ENCODE assay signal across 18 cellular contexts in the genomic region with DNA sequence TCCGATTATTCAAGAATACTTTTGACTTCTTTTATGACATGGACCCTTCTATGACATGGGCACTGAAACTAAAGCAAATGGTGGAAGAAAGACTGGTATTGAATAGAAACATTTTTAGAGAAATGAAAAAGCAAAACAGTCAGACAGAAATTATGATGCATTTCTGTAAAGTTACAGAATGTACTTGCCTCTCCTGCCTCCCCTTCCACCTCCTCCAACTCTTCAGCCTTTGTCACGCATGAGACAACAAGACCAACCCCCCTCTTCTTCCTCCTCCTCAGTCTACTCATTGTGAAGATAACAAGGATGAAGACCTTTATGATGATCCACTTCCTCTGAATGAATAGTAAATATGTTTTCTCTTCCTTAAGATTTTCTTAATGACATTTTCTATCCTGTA. TPM values are rescaled to one million over a fixed set of nuclear protein-coding genes. Genes with fewer than 3 reads are reported as not detected.
DNase-seq lines count a peak whose midpoint lies in the region; FAIRE-seq and TF ChIP-seq lines count a peak whose summit lies in the region.
"Had no signal": no experiment of that assay in that cellular context is flagged by ENCODE, and none has a peak within 500 bp of the region (broad histone marks: within the 10 kb centered on the region; RNA-seq: fewer than 3 reads in every experiment).

No MANE protein-coding gene starts in this region.

- H3K79me2 ChIP-seq in astrocyte (ENCODE audit: insufficient read depth, low read length) = no peaks in the 10 kb centered on the region

- H3K27me3 ChIP-seq in astrocyte (ENCODE audit: insufficient read depth, low read length) (no peaks in the 10 kb centered on the region), small intestine (ENCODE audit: control insufficient read depth in 2 of 2, insufficient read depth in 2 of 2, low read length in 2 of 2) (no peaks in the 10 kb centered on the region), left ventricle myocardium inferior (ENCODE audit: low read depth) (no peaks in the 10 kb centered on the region)

- no peaks in the 10 kb centered on the region for H4K20me1 ChIP-seq in astrocyte (ENCODE audit: insufficient read depth, low read length)

- H3K27me3 Mint-ChIP-seq in activated T-cell treated with anti-CD3 and anti-CD28 coated beads, Interleukin-2, amount 50 U/mL, for 24 hours = peaks cover 29% of the 10 kb centered on the region
- H3K27me3 Mint-ChIP-seq in T-helper 2 cell treated with Interferon-gamma antibody and Interleukin-4, amounts not matched to agents 5 μg/mL and 100 μg/mL, for 36 hours (ENCODE audit: low read depth) = no peaks in the 10 kb centered on the region
- H3K27me3 Mint-ChIP-seq in astrocyte (ENCODE audit: low read depth, unreplicated experiment) = no peaks in the 10 kb centered on the region
- H3K27me3 Mint-ChIP-seq in mesothelial cell of epicardium (ENCODE audit: low read depth) = peaks cover 3% of the 10 kb centered on the region
- H3K27me3 Mint-ChIP-seq: CD4-positive, alpha-beta T cell; naive thymus-derived CD4-positive, alpha-beta T cell had no signal

- H3K36me3 Mint-ChIP-seq in activated T-cell treated with anti-CD3 and anti-CD28 coated beads, Interleukin-2, amount 50 U/mL, for 24 hours (ENCODE audit: low read depth) = peaks cover 18% of the 10 kb centered on the region
- H3K36me3 Mint-ChIP-seq in T-helper 2 cell treated with Interferon-gamma antibody and Interleukin-4, amounts not matched to agents 5 μg/mL and 100 μg/mL, for 36 hours (ENCODE audit: low read depth) = peaks cover 18% of the 10 kb centered on the region
- no peaks in the 10 kb centered on the region for H3K36me3 Mint-ChIP-seq in astrocyte (ENCODE audit: low read depth, unreplicated experiment)
- H3K36me3 Mint-ChIP-seq in mesothelial cell of epicardium = no peaks in the 10 kb centered on the region

- peak overlapping the region; percentile 92 for H3K27ac Mint-ChIP-seq in activated T-cell treated with anti-CD3 and anti-CD28 coated beads, Interleukin-2, amount 50 U/mL, for 24 hours
- peak overlapping the region; percentile 93 for H3K27ac Mint-ChIP-seq in T-helper 2 cell treated with Interferon-gamma antibody and Interleukin-4, amounts not matched to agents 5 μg/mL and 100 μg/mL, for 36 hours
- H3K27ac Mint-ChIP-seq in astrocyte (ENCODE audit: unreplicated experiment) = no peak overlapping the region
- no peak overlapping the region for H3K27ac Mint-ChIP-seq in mesothelial cell of epicardium
- H3K27ac Mint-ChIP-seq: CD4-positive, alpha-beta T cell had no signal

- peak overlapping the region; percentile 65 for H3K4me3 Mint-ChIP-seq in activated T-cell treated with anti-CD3 and anti-CD28 coated beads, Interleukin-2, amount 50 U/mL, for 24 hours
- H3K4me3 Mint-ChIP-seq in T-helper 2 cell treated with Interferon-gamma antibody and Interleukin-4, amounts not matched to agents 5 μg/mL and 100 μg/mL, for 36 hours = peak overlapping the region; percentile 79
- no peak overlapping the region for H3K4me3 Mint-ChIP-seq in astrocyte (ENCODE audit: unreplicated experiment)
- H3K4me3 Mint-ChIP-seq in mesothelial cell of epicardium = no peak overlapping the region

- H3K27ac ChIP-seq in astrocyte (ENCODE audit: low read depth, low read length) (no peak overlapping the region), small intestine (ENCODE audit: low read depth in 1 of 2, low read length in 1 of 2) (no peak overlapping the region), left ventricle myocardium inferior (replicated peaks) (no peak overlapping the region)
- H3K27ac ChIP-seq: dorsolateral prefrontal cortex had no signal

- no peak overlapping the region for H2AFZ ChIP-seq in astrocyte (ENCODE audit: low read depth, low read length)

- peaks cover 2% of the 10 kb centered on the region for H3K9me3 Mint-ChIP-seq in activated T-cell treated with anti-CD3 and anti-CD28 coated beads, Interleukin-2, amount 50 U/mL, for 24 hours
- peaks cover 4% of the 10 kb centered on the region for H3K9me3 Mint-ChIP-seq in T-helper 2 cell treated with Interferon-gamma antibody and Interleukin-4, amounts not matched to agents 5 μg/mL and 100 μg/mL, for 36 hours
- H3K9me3 Mint-ChIP-seq in astrocyte (ENCODE audit: unreplicated experiment) (no peaks in the 10 kb centered on the region), mesothelial cell of epicardium (peaks cover 31% of the 10 kb centered on the region)
- H3K9me3 Mint-ChIP-seq: CD4-positive, alpha-beta T cell had no signal

- 58 to 78% (median 68%) methylated on average over 2 of the region's 2 CpGs for WGBS in small intestine, 3 donors

- H3K36me3 ChIP-seq in astrocyte (ENCODE audit: insufficient read depth, low read length) = no peaks in the 10 kb centered on the region
- H3K36me3 ChIP-seq in small intestine (ENCODE audit: control insufficient read depth in 2 of 2, insufficient read depth in 2 of 2, low read length in 2 of 2) = no peaks in the 10 kb centered on the region
- H3K36me3 ChIP-seq in left ventricle myocardium inferior = no peaks in the 10 kb centered on the region

- FAIRE-seq in GM19239 (lab: Jason Lieb, UNC) (peak; percentile 93), astrocyte (lab: Jason Lieb, UNC) (peak; percentile 63), small intestine (lab: Jason Lieb, UNC) (no peak)
- FAIRE-seq: bronchial epithelial cell, H1 had no signal

- H3K9me3 ChIP-seq in astrocyte (ENCODE audit: insufficient read depth, low read depth, low read length) (no peaks in the 10 kb centered on the region), small intestine (ENCODE audit: control insufficient read depth, low read depth) (no peaks in the 10 kb centered on the region), left ventricle myocardium inferior (replicated peaks) (no peaks in the 10 kb centered on the region)

- no peak for TF ChIP-seq CTCF in astrocyte (IDR thresholded peaks at IDR 0.05; ENCODE audit: insufficient read depth, low read depth, low read length)
- TF ChIP-seq CTCF in mesothelial cell of epicardium (IDR thresholded peaks at IDR 0.05; ENCODE audit: unreplicated experiment) = no peak
- TF ChIP-seq CTCF in left ventricle myocardium inferior (IDR thresholded peaks at IDR 0.05; ENCODE audit: borderline replicate concordance) = no peak

- no peaks in the 10 kb centered on the region for H3K4me1 ChIP-seq in astrocyte (ENCODE audit: insufficient read depth, low read length)
- no peaks in the 10 kb centered on the region for H3K4me1 ChIP-seq in small intestine (ENCODE audit: control insufficient read depth in 2 of 2, insufficient read depth in 1 of 2, low read depth in 1 of 2, low read length in 1 of 2)
- no peaks in the 10 kb centered on the region for H3K4me1 ChIP-seq in left ventricle myocardium inferior

- H3K4me2 ChIP-seq in astrocyte (ENCODE audit: low read length) = no peak overlapping the region

- H3K4me1 Mint-ChIP-seq in activated T-cell treated with anti-CD3 and anti-CD28 coated beads, Interleukin-2, amount 50 U/mL, for 24 hours (ENCODE audit: low read depth) = peaks cover 61% of the 10 kb centered on the region
- peaks cover 43% of the 10 kb centered on the region for H3K4me1 Mint-ChIP-seq in T-helper 2 cell treated with Interferon-gamma antibody and Interleukin-4, amounts not matched to agents 5 μg/mL and 100 μg/mL, for 36 hours (ENCODE audit: low read depth)
- H3K4me1 Mint-ChIP-seq in astrocyte (ENCODE audit: low read depth, unreplicated experiment) (peaks cover 1% of the 10 kb centered on the region), mesothelial cell of epicardium (no peaks in the 10 kb centered on the region)

- no peak overlapping the region for H3K9ac ChIP-seq in astrocyte (ENCODE audit: low read length)

- no peak for DNase-seq in activated T-cell treated with anti-CD3 and anti-CD28 coated beads, Interleukin-2, amount 50 U/mL, for 24 hours
- no peak for DNase-seq in activated T-cell treated with anti-CD3 and anti-CD28 coated beads, Interleukin-2, amount 50 U/mL, for 48 hours
- DNase-seq in GM19239 (ENCODE audit: insufficient read length, low spot score) (no peak), astrocyte (ENCODE audit: low read depth) (no peak), mesothelial cell of epicardium (ENCODE audit: low spot score in 2 of 2, unreplicated experiment in 2 of 2) (no peak), small intestine (no peak), left ventricle myocardium inferior (no peak)
- peak; percentile 41 for DNase-seq in T-helper 2 cell treated with Interferon-gamma antibody and Interleukin-4, amounts not matched to agents 5 μg/mL and 100 μg/mL, for 36 hours (ENCODE audit: low spot score)
- DNase-seq: ACHN; activated gamma-delta T cell; CD4-positive, alpha-beta T cell; DMS79 treated with DMSO at 0.1 percent for 48 hours; dorsolateral prefrontal cortex; naive thymus-derived CD4-positive, alpha-beta T cell; NCI-H1417 treated with DMSO at 0.1 percent for 48 hours; substantia nigra had no signal

- intact Hi-C loops in left ventricle myocardium inferior (cut with micrococcal nuclease) = no loop called here

- no peak overlapping the region for H3K4me3 ChIP-seq in astrocyte (ENCODE audit: insufficient read depth, low read depth, low read length)
- no peak overlapping the region for H3K4me3 ChIP-seq in small intestine (ENCODE audit: low read depth in 1 of 2, low read length in 2 of 2)
- H3K4me3 ChIP-seq in left ventricle myocardium inferior = no peak overlapping the region
- H3K4me3 ChIP-seq: dorsolateral prefrontal cortex had no signal

RNA-seq across cellular contexts. Expression of gene HUWE1, which starts 46.3 kb away (rescaled TPM):
- total RNA-seq in astrocyte (215 and 225 TPM in 2 replicates), mesothelial cell of epicardium (257 to 277 TPM (median 261 TPM) in 3 replicates), left ventricle myocardium inferior (130 TPM)
- 10 to 100 TPM; 22.4 to 39.0 (median 27.1) TPM for polyA plus RNA-seq in small intestine

Comparison
In these comparisons a context has a peak if more than half of its experiments do, and no peak if none do; other contexts are left out.
1. H3K27ac Mint-ChIP-seq: peak in activated T-cell treated with anti-CD3 and anti-CD28 coated beads, Interleukin-2, amount 50 U/mL, for 24 hours (single experiment) and T-helper 2 cell treated with Interferon-gamma antibody and Interleukin-4, amounts not matched to agents 5 μg/mL and 100 μg/mL, for 36 hours (single experiment); none in astrocyte (single experiment) and mesothelial cell of epicardium (single experiment).
2. H3K4me3 Mint-ChIP-seq: peak in activated T-cell treated with anti-CD3 and anti-CD28 coated beads, Interleukin-2, amount 50 U/mL, for 24 hours (single experiment) and T-helper 2 cell treated with Interferon-gamma antibody and Interleukin-4, amounts not matched to agents 5 μg/mL and 100 μg/mL, for 36 hours (single experiment); none in astrocyte (single experiment) and mesothelial cell of epicardium (single experiment).